Comparison of ENCODE assay signal across 10 cellular contexts in the genomic region with DNA sequence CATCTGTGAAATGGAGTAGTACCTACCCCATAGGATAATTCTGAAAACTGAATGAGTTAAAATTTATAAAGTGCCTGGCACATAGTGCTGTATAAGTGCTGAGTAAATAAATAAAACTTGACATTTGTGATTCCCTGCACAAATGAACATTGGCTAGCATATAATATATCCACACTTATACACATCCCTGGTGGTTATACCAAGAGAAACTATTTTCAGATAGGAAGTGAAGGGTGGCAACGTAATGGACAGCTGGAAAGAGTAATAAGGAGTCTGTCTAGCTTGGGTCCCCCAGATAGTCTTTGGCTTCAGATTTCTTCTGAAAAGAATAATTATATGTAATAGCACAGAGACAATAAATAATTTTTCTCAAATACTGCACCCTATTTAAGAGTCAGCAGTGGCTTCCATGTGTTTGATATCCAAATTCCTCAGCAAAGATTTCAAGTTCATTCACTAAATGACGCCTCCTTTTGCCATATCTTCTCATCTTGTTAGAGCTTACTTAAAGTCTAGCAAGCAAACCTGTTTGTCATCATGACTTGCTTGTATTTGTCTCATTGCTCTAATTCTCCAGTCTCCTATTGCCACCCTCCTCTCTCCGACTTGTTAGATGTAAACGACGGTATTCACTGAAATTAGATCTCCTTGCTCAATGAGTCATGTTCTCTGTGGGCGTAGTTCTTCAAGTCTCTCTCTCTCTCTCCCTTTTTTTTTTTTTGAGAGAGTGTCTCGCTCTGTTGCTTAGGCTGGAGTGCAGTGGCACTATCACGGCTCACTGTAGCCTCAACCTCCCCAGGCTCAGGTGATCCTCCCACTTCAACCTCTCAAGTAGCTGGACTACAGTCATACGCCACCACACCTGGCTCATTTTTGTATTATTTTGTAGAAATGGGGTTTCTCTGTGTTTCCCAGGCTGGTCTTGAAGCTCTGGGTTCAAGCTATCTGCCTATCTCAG. TPM values are rescaled to one million over a fixed set of nuclear protein-coding genes. Genes with fewer than 3 reads are reported as not detected.
DNase-seq lines count a peak whose midpoint lies in the region; ATAC-seq, FAIRE-seq and TF ChIP-seq lines count a peak whose summit lies in the region.
"Had no signal": no experiment of that assay in that cellular context is flagged by ENCODE, and none has a peak within 500 bp of the region (broad histone marks: within the 10 kb centered on the region; RNA-seq: fewer than 3 reads in every experiment).

No MANE protein-coding gene starts in this region.

- H3K23ac ChIP-seq in trophoblast cell (ENCODE audit: low read length), result no peak overlapping the region

- no peak overlapping the region for H3K9ac ChIP-seq in trophoblast cell (ENCODE audit: low read length)

- peak overlapping the region; percentile 56 for H3K4ac ChIP-seq in trophoblast cell (ENCODE audit: low read depth, low read length)

- ATAC-seq in GM19452 (IDR thresholded peaks at IDR 0.05; ENCODE audit: unreplicated experiment), result no peak
- no peak for ATAC-seq in GM18498 (IDR thresholded peaks at IDR 0.05; ENCODE audit: unreplicated experiment)

- H3K4me3 ChIP-seq in bronchial epithelial cell (ENCODE audit: low read depth, low read length) (no peak overlapping the region), trophoblast cell (ENCODE audit: low read depth, low read length) (no peak overlapping the region)
- H3K4me3 ChIP-seq: sigmoid colon had no signal

- no peak for TF ChIP-seq CTCF in bronchial epithelial cell (IDR thresholded peaks at IDR 0.05; ENCODE audit: insufficient read depth, low read length, severe bottlenecking)

- H3K79me2 ChIP-seq in trophoblast cell (ENCODE audit: control insufficient read depth, insufficient read depth, low read length, poor library complexity), result peaks cover 8% of the 10 kb centered on the region

- no peak overlapping the region for H3K14ac ChIP-seq in trophoblast cell (ENCODE audit: low read length)

- no peak overlapping the region for H2BK12ac ChIP-seq in trophoblast cell (ENCODE audit: low read length)

- no peak overlapping the region for H4K91ac ChIP-seq in trophoblast cell (ENCODE audit: low read depth, low read length)

- no peak overlapping the region for H4K12ac ChIP-seq in trophoblast cell (ENCODE audit: low read depth, low read length)

- peaks cover 3 to 4% of the 10 kb centered on the region in 2 experiments for H3K4me1 ChIP-seq in trophoblast cell (ENCODE audit: control insufficient read depth in 1 of 2, insufficient read depth in 2 of 2, low read length in 2 of 2)

- H3K27me3 ChIP-seq in bronchial epithelial cell (ENCODE audit: control insufficient read depth, insufficient read depth, low read length) (no peaks in the 10 kb centered on the region), trophoblast cell (ENCODE audit: insufficient read depth, low read length) (no peaks in the 10 kb centered on the region)
- H3K27me3 ChIP-seq: sigmoid colon had no signal

- WGBS in trophoblast cell (ENCODE audit: extremely low coverage, insufficient coverage, insufficient read length), result no CpG with 5 or more reads among the region's 9 CpGs

- FAIRE-seq in bronchial epithelial cell (lab: Jason Lieb, UNC), result no peak

- no peak overlapping the region for H2BK120ac ChIP-seq in trophoblast cell (ENCODE audit: insufficient read depth, low read length, poor library complexity)

- no peaks in the 10 kb centered on the region for H3K9me3 ChIP-seq in trophoblast cell (ENCODE audit: insufficient read depth, low read depth, low read length)
- H3K9me3 ChIP-seq: sigmoid colon had no signal

- H3K27ac ChIP-seq in trophoblast cell (ENCODE audit: low read depth, low read length), result no peak overlapping the region
- H3K27ac ChIP-seq: sigmoid colon had no signal

- no peaks in the 10 kb centered on the region for H3K79me1 ChIP-seq in trophoblast cell (ENCODE audit: low read length)

- H3K36me3 ChIP-seq in bronchial epithelial cell (ENCODE audit: control insufficient read depth, insufficient read depth, low read length) (no peaks in the 10 kb centered on the region), trophoblast cell (ENCODE audit: control insufficient read depth in 1 of 2, insufficient read depth in 2 of 2, low read length in 2 of 2) (peaks cover 0 to 2% of the 10 kb centered on the region in 2 experiments)
- H3K36me3 ChIP-seq: sigmoid colon had no signal

- peak; percentile 90 for DNase-seq in EL
- DNase-seq in MV-4-11 (lab: John Stamatoyannopoulos, UW), result peak; percentile 31
- peak; percentile 100 for DNase-seq in bronchial epithelial cell (ENCODE audit: low read depth)
- peak; percentile 30 to 80 for DNase-seq in trophoblast cell
- no peak for DNase-seq in NCI-H1105 treated with DMSO at 0.1 percent for 48 hours (lab: John Stamatoyannopoulos, UW)
- no peak for DNase-seq in NCI-H1930 (lab: John Stamatoyannopoulos, UW)
- DNase-seq: effector CD8-positive, alpha-beta T cell; sigmoid colon had no signal

- H3K4me2 ChIP-seq in trophoblast cell (ENCODE audit: low read length), result peak overlapping the region; percentile 25

- no peak overlapping the region for H4K8ac ChIP-seq in trophoblast cell (ENCODE audit: low read depth, low read length)

- peak overlapping the region; percentile 43 for H3K18ac ChIP-seq in trophoblast cell (ENCODE audit: low read length)

- H2BK5ac ChIP-seq in trophoblast cell (ENCODE audit: low read depth, low read length, poor library complexity), result no peak overlapping the region

- H2AK5ac ChIP-seq in trophoblast cell (ENCODE audit: low read length), result no peak overlapping the region

- H2AFZ ChIP-seq in trophoblast cell (ENCODE audit: insufficient read depth, low read length, poor library complexity), result no peak overlapping the region

RNA-seq across cellular contexts. Expression of gene ADGRF3, which starts 8.7 kb away (rescaled TPM):
- total RNA-seq in bronchial epithelial cell, result not detected in 2 replicates
- polyA plus RNA-seq in trophoblast cell (2013), result 0.01 and 0.03 TPM in 2 replicates

RNA-seq across cellular contexts. Expression of gene SELENOI, which starts 9.4 kb away (rescaled TPM):
- total RNA-seq in bronchial epithelial cell, result 28.0 and 32.6 TPM in 2 replicates
- 13.7 and 14.1 TPM in 2 replicates for polyA plus RNA-seq in trophoblast cell (2013)

RNA-seq across cellular contexts. Expression of gene DRC1, which starts 46.4 kb away (rescaled TPM):
- 0.38 TPM in 1 of 2 replicates, not detected in the other for total RNA-seq in bronchial epithelial cell
- polyA plus RNA-seq in trophoblast cell (2013), result 0.08 TPM in 2 replicates

Comparison
In these comparisons a context has a peak if more than half of its experiments do, and no peak if none do; other contexts are left out.
1. DNase-seq: peak in EL (single experiment), MV-4-11 (single experiment), bronchial epithelial cell (single experiment) and trophoblast cell (2 of 2); none in NCI-H1105 treated with DMSO at 0.1 percent for 48 hours (single experiment) and NCI-H1930 (0 of 2).